Comparison of ENCODE assay signal across 15 cellular contexts in genomic region chr1:18942340-18942739, GRCh38. TPM values are rescaled to one million over a fixed set of nuclear protein-coding genes. Genes with fewer than 3 reads are reported as not detected.
DNase-seq lines count a peak whose midpoint lies in the region; ATAC-seq and TF ChIP-seq lines count a peak whose summit lies in the region.
"Had no signal": no experiment of that assay in that cellular context is flagged by ENCODE, and none has a peak within 500 bp of the region (broad histone marks: within the 10 kb centered on the region; RNA-seq: fewer than 3 reads in every experiment).

No MANE protein-coding gene starts in this region.

- no peak for TF ChIP-seq CTCF in heart left ventricle (IDR thresholded peaks at IDR 0.05)
- no peak for TF ChIP-seq CTCF in endothelial cell (IDR thresholded peaks at IDR 0.05; ENCODE audit: unreplicated experiment)
- no peak for TF ChIP-seq CTCF in neural crest cell (conservative IDR thresholded peaks at IDR 0.05)
- TF ChIP-seq CTCF in vagina (IDR thresholded peaks at IDR 0.05) = no peak
- TF ChIP-seq CTCF in CD14-positive monocyte (IDR thresholded peaks at IDR 0.05) = no peak

- H3K9me3 Mint-ChIP-seq in endothelial cell (ENCODE audit: unreplicated experiment) (no peaks in the 10 kb centered on the region), neural crest cell (no peaks in the 10 kb centered on the region), CD14-positive monocyte (no peaks in the 10 kb centered on the region)
- H3K9me3 Mint-ChIP-seq: activated naive CD8-positive, alpha-beta T cell treated with anti-CD3 and anti-CD28 coated beads, Interleukin-2, amount 50 U/mL, for 24 hours; naive B cell had no signal

- H3K27ac Mint-ChIP-seq in endothelial cell (ENCODE audit: unreplicated experiment) = peak overlapping the region; percentile 38
- peak overlapping the region; percentile 96 for H3K27ac Mint-ChIP-seq in neural crest cell (ENCODE audit: unreplicated experiment)
- peak overlapping the region in 3 of 7 donors; percentile 37 to 54 (median 41) for H3K27ac Mint-ChIP-seq in CD14-positive monocyte
- H3K27ac Mint-ChIP-seq: activated naive CD8-positive, alpha-beta T cell treated with anti-CD3 and anti-CD28 coated beads, Interleukin-2, amount 50 U/mL, for 24 hours had no signal

- peaks cover 14% of the 10 kb centered on the region for H3K27me3 Mint-ChIP-seq in endothelial cell (ENCODE audit: unreplicated experiment)
- no peaks in the 10 kb centered on the region for H3K27me3 Mint-ChIP-seq in neural crest cell (ENCODE audit: low read depth)
- H3K27me3 Mint-ChIP-seq in CD14-positive monocyte (ENCODE audit: low read depth in 3 of 3) = peaks cover 2 to 6% (median 4%) of the 10 kb centered on the region in 3 donors
- H3K27me3 Mint-ChIP-seq: activated naive CD8-positive, alpha-beta T cell treated with anti-CD3 and anti-CD28 coated beads, Interleukin-2, amount 50 U/mL, for 24 hours; naive B cell had no signal

- H3K36me3 ChIP-seq in heart left ventricle (no peaks in the 10 kb centered on the region), vagina (no peaks in the 10 kb centered on the region)

- H3K4me3 Mint-ChIP-seq in endothelial cell (ENCODE audit: unreplicated experiment) = no peak overlapping the region
- no peak overlapping the region for H3K4me3 Mint-ChIP-seq in neural crest cell
- no peak overlapping the region for H3K4me3 Mint-ChIP-seq in CD14-positive monocyte
- H3K4me3 Mint-ChIP-seq: activated naive CD8-positive, alpha-beta T cell treated with anti-CD3 and anti-CD28 coated beads, Interleukin-2, amount 50 U/mL, for 24 hours; naive B cell had no signal

- no peaks in the 10 kb centered on the region for H3K36me3 Mint-ChIP-seq in endothelial cell (ENCODE audit: low read depth, unreplicated experiment)
- no peaks in the 10 kb centered on the region for H3K36me3 Mint-ChIP-seq in neural crest cell (ENCODE audit: low read depth)
- H3K36me3 Mint-ChIP-seq in CD14-positive monocyte = peaks cover 4 to 5% of the 10 kb centered on the region in 2 donors
- H3K36me3 Mint-ChIP-seq: naive B cell had no signal

- WGBS in heart left ventricle, 4 donors = 77 to 86% (median 82%) methylated on average over 4 of the region's 4 CpGs

- H3K27me3 ChIP-seq in heart left ventricle (no peaks in the 10 kb centered on the region), vagina (no peaks in the 10 kb centered on the region)

- intact Hi-C loops in heart left ventricle (cut with DNase I) (no loop called here), left ventricle myocardium superior (cut with micrococcal nuclease) (no loop called here), vagina (cut with DNase I) (loop anchor here (5.0 kb wide), 1 partner anchor 1845 kb away; the partner anchor contains the start of gene HP1BP3), CD14-positive monocyte (cut with micrococcal nuclease) (no loop called here)

- H3K27ac ChIP-seq in heart left ventricle = peak overlapping the region; percentile 54 to 80 (median 72)
- peak overlapping the region; percentile 37 for H3K27ac ChIP-seq in vagina

- H3K4me1 Mint-ChIP-seq in endothelial cell (ENCODE audit: unreplicated experiment) (peaks cover 29% of the 10 kb centered on the region), neural crest cell (peaks cover 63% of the 10 kb centered on the region), CD14-positive monocyte (peaks cover 40% of the 10 kb centered on the region)

- H3K9me3 ChIP-seq in heart left ventricle (no peaks in the 10 kb centered on the region), vagina (no peaks in the 10 kb centered on the region)

- TF ChIP-seq POLR2A in heart left ventricle (IDR thresholded peaks at IDR 0.05) (no peak), vagina (IDR thresholded peaks at IDR 0.05) (no peak)

- H3K4me1 ChIP-seq in heart left ventricle (peaks cover 12 to 82% (median 63%) of the 10 kb centered on the region in 12 donors), vagina (peaks cover 82% of the 10 kb centered on the region)

- no peak overlapping the region for H3K4me3 ChIP-seq in heart left ventricle
- no peak overlapping the region for H3K4me3 ChIP-seq in vagina
- H3K4me3 ChIP-seq: coronary artery had no signal

- DNase-seq in heart left ventricle (no peak), left ventricle myocardium superior (no peak), endothelial cell (ENCODE audit: low spot score) (no peak), neural crest cell (ENCODE audit: low read depth, low spot score) (no peak), vagina (ENCODE audit: extremely low spot score in 2 of 2) (no peak), HCEC 1CT (no peak), CD14-positive monocyte (ENCODE audit: low spot score) (no peak)
- DNase-seq in stimulated activated CD4-positive, alpha-beta T cell treated with anti-CD3 and anti-CD28 coated beads, Interleukin-15, amount 100 ng/mL, for 24 hours = no peak
- DNase-seq: ACHN; activated CD4-positive, alpha-beta T cell treated with anti-CD3 and anti-CD28 coated beads for 1 hour; activated naive CD8-positive, alpha-beta T cell treated with anti-CD3 and anti-CD28 coated beads, Interleukin-2, amount 50 U/mL, for 24 hours; activated T-cell treated with anti-CD3 and anti-CD28 coated beads for 4 hours; naive B cell; NCI-H345 had no signal

- ATAC-seq in heart left ventricle (no peak), left ventricle myocardium superior (no peak)
- ATAC-seq: activated naive CD8-positive, alpha-beta T cell treated with anti-CD3 and anti-CD28 coated beads, Interleukin-2, amount 50 U/mL, for 24 hours had no signal

RNA-seq across cellular contexts. Expression of gene IFFO2, which starts 14.1 kb away (rescaled TPM):
- total RNA-seq in heart left ventricle (1 to 10 TPM; 3.1 to 9.0 (median 5.3) TPM), left ventricle myocardium superior (5.0 TPM), endothelial cell (ENCODE audit: unreplicated experiment) (16.7 TPM), neural crest cell (9.8 and 9.9 TPM in 2 replicates), vagina (34.6 TPM)
- polyA plus RNA-seq in heart left ventricle (1 to 10 TPM; 2.5 to 3.9 TPM), CD14-positive monocyte (under 1 TPM; 0.78 to 0.94 TPM)

RNA-seq across cellular contexts. Expression of gene ALDH4A1, which starts 40.0 kb away (rescaled TPM):
- total RNA-seq in heart left ventricle = 10 to 100 TPM; 20.8 to 57.6 (median 30.6) TPM
- 10 to 100 TPM; 22.0 to 33.3 TPM for polyA plus RNA-seq in heart left ventricle
- total RNA-seq in left ventricle myocardium superior = 27.3 TPM
- 27.8 TPM for total RNA-seq in endothelial cell (ENCODE audit: unreplicated experiment)
- total RNA-seq in neural crest cell = 18.4 and 19.5 TPM in 2 replicates
- total RNA-seq in vagina = 39.5 TPM
- polyA plus RNA-seq in CD14-positive monocyte = 1 to 10 TPM; 4.8 to 7.8 TPM
